8 cellular contexts compared by ENCODE assay signal in the genomic region with DNA sequence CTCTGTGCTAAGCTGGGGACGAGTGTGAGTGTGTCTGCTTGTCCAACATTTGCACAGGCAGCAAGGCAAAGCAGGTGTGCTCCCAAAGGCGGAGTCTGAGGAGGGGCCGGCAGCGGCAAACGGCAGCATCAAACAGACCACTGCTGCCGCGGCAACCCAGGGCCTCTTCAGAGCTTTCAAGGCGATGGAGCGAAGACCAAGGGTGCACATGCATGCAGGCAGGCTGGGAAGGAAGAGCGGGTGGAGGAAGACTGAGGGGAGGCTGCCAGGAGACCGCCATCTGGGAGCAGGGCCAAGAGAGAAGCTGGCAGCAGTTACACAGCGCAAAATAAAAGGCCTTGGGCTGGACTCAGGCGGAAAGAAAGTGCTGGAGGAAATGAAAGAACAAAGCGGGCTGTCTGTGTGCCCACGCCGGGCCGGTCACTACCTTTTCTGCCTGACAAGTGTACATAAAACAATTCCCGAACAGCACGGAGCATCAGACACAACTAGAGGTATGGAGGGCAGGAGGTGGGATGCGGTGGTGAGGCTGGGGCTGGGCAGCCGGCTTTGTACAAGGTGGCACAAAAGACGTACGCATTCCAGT. TPM values are rescaled to one million over a fixed set of nuclear protein-coding genes. Genes with fewer than 3 reads are reported as not detected.
DNase-seq lines count a peak whose midpoint lies in the region; ATAC-seq and TF ChIP-seq lines count a peak whose summit lies in the region.

No MANE protein-coding gene starts in this region.

- no peak for TF ChIP-seq CTCF in lung (IDR thresholded peaks at IDR 0.05; ENCODE audit: control extremely low read depth, extremely low read depth)

- H3K4me3 ChIP-seq in lung: no peak overlapping the region

- H3K36me3 ChIP-seq in lung (ENCODE audit: control insufficient read depth in 2 of 2, insufficient read depth in 2 of 2, low read length in 2 of 2): peaks cover 0 to 67% of the 10 kb centered on the region in 2 donors

- ATAC-seq in lung (ENCODE audit: insufficient read depth, low FRiP score) (no peak), GM19328 (IDR thresholded peaks at IDR 0.05; ENCODE audit: unreplicated experiment) (no peak), HG02970 (IDR thresholded peaks at IDR 0.05; ENCODE audit: low FRiP score, unreplicated experiment) (no peak), GM19395 (IDR thresholded peaks at IDR 0.05; ENCODE audit: unreplicated experiment) (no peak)

- peaks cover 6 to 34% of the 10 kb centered on the region in 2 donors for H3K4me1 ChIP-seq in lung (ENCODE audit: control insufficient read depth in 2 of 2, insufficient read depth in 2 of 2, low read length in 2 of 2)

- peak overlapping the region; percentile 67 to 85 for H3K27ac ChIP-seq in lung (ENCODE audit: low read depth in 1 of 2, low read length in 1 of 2)

- DNase-seq in Ammon's horn (ENCODE audit: low spot score): peak; percentile 90
- DNase-seq in NCI-H1105 treated with DMSO at 0.1 percent for 48 hours (lab: John Stamatoyannopoulos, UW): peak; percentile 68
- peak; percentile 91 for DNase-seq in cerebellum (ENCODE audit: low spot score)
- no peak for DNase-seq in lung (ENCODE audit: low spot score)
- DNase-seq in ureter (ENCODE audit: low spot score): peak; percentile 78

- no peaks in the 10 kb centered on the region for H3K9me3 ChIP-seq in lung (ENCODE audit: control insufficient read depth in 2 of 2, insufficient read depth in 1 of 2, low read length in 1 of 2)

- no peaks in the 10 kb centered on the region for H3K27me3 ChIP-seq in lung (ENCODE audit: control insufficient read depth, insufficient read depth)

- WGBS in lung, 2 donors: 34 to 39% methylated on average over 23 of the region's 23 CpGs

RNA-seq across cellular contexts. Expression of a gene that starts 8.5 kb away (rescaled TPM):
- total RNA-seq in cerebellum (10.3 TPM), lung (10 to 100 TPM; 11.3 to 12.2 TPM), ureter (10.3 TPM)
- polyA plus RNA-seq in lung: 1 to 10 TPM; 7.2 to 8.4 TPM

RNA-seq across cellular contexts. Expression of a gene that starts 25.9 kb away (rescaled TPM):
- total RNA-seq in cerebellum: 36.2 TPM
- 10 to 100 TPM; 49.3 to 57.7 TPM for total RNA-seq in lung
- 10 to 100 TPM; 17.6 to 30.5 TPM for polyA plus RNA-seq in lung
- 78.3 TPM for total RNA-seq in ureter
